Comparison of ENCODE assay signal across 27 cellular contexts in genomic region chr5:8366296-8366695, GRCh38.
A peak's percentile ranks its signal among the peaks of the same experiment; 100 is the strongest.
DNase-seq lines count a peak whose midpoint lies in the region; TF ChIP-seq lines count a peak whose summit lies in the region.
"Had no signal": no experiment of that assay in that cellular context is flagged by ENCODE, and none has a peak within 500 bp of the region (broad histone marks: within the 10 kb centered on the region; RNA-seq: fewer than 3 reads in every experiment).

No MANE protein-coding gene starts in this region.

- H3K9ac ChIP-seq in neural progenitor cell: no peak overlapping the region
- H3K9ac ChIP-seq: GM23248, KMS-11, SK-N-SH had no signal

- H3K4me1 Mint-ChIP-seq in neural progenitor cell (no peaks in the 10 kb centered on the region), mesothelial cell of epicardium (no peaks in the 10 kb centered on the region)
- H3K4me1 Mint-ChIP-seq: CD4-positive, alpha-beta memory T cell; IgD-negative memory B cell had no signal

- TF ChIP-seq CTCF in VCaP (conservative IDR thresholded peaks at IDR 0.05): no peak
- no peak for TF ChIP-seq CTCF in neural progenitor cell (IDR thresholded peaks at IDR 0.05)
- no peak for TF ChIP-seq CTCF in Peyer's patch (IDR thresholded peaks at IDR 0.05)
- TF ChIP-seq CTCF in mesothelial cell of epicardium (IDR thresholded peaks at IDR 0.05; ENCODE audit: unreplicated experiment): no peak

- no peaks in the 10 kb centered on the region for H3K9me3 Mint-ChIP-seq in neural progenitor cell
- H3K9me3 Mint-ChIP-seq in mesothelial cell of epicardium: no peaks in the 10 kb centered on the region
- H3K9me3 Mint-ChIP-seq: IgD-negative memory B cell had no signal

- H3K27ac Mint-ChIP-seq in neural progenitor cell (no peak overlapping the region), mesothelial cell of epicardium (no peak overlapping the region)
- H3K27ac Mint-ChIP-seq: CD4-positive, alpha-beta memory T cell; IgD-negative memory B cell had no signal

- H3K4me3 ChIP-seq in neural progenitor cell: no peak overlapping the region
- no peak overlapping the region for H3K4me3 ChIP-seq in Peyer's patch
- H3K4me3 ChIP-seq: A549, GM23248, PC-9 had no signal

- no peaks in the 10 kb centered on the region for H4K20me1 ChIP-seq in neural progenitor cell (ENCODE audit: low read depth)

- peaks cover 3% of the 10 kb centered on the region for H3K4me1 ChIP-seq in neural progenitor cell
- no peaks in the 10 kb centered on the region for H3K4me1 ChIP-seq in Peyer's patch
- H3K4me1 ChIP-seq: A549 had no signal

- TF ChIP-seq POLR2A in Peyer's patch (IDR thresholded peaks at IDR 0.05): no peak

- H3K79me2 ChIP-seq in neural progenitor cell (ENCODE audit: low read depth): no peaks in the 10 kb centered on the region

- no peaks in the 10 kb centered on the region for H3K27me3 Mint-ChIP-seq in neural progenitor cell (ENCODE audit: insufficient read depth, low read depth)
- H3K27me3 Mint-ChIP-seq in mesothelial cell of epicardium (ENCODE audit: low read depth): no peaks in the 10 kb centered on the region
- H3K27me3 Mint-ChIP-seq: CD4-positive, alpha-beta memory T cell; IgD-negative memory B cell had no signal

- H3K27ac ChIP-seq in VCaP: peak overlapping the region; percentile 4; the same call in 1 of the 2 replicates
- H3K27ac ChIP-seq in neural progenitor cell: no peak overlapping the region
- H3K27ac ChIP-seq in temporal lobe (ENCODE audit: low read depth, low read length): peak overlapping the region; percentile 77
- no peak overlapping the region for H3K27ac ChIP-seq in Peyer's patch
- H3K27ac ChIP-seq: A549, GM23248, HL-60, KMS-11, PC-9, RWPE1 had no signal

- H3K27me3 ChIP-seq in neural progenitor cell (no peaks in the 10 kb centered on the region), Peyer's patch (no peaks in the 10 kb centered on the region)

- H3K4me2 ChIP-seq in neural progenitor cell: no peak overlapping the region
- H3K4me2 ChIP-seq: A549, KMS-11, PC-9, SK-N-SH had no signal

- H3K4me3 Mint-ChIP-seq in neural progenitor cell: no peak overlapping the region
- H3K4me3 Mint-ChIP-seq in mesothelial cell of epicardium: no peak overlapping the region
- H3K4me3 Mint-ChIP-seq: CD4-positive, alpha-beta memory T cell; IgD-negative memory B cell had no signal

- H2AFZ ChIP-seq in neural progenitor cell (replicated peaks): no peak overlapping the region
- H2AFZ ChIP-seq: GM23248, PC-9 had no signal

- DNase-seq in foreskin melanocyte: peak; percentile 22
- peak; percentile 41 for DNase-seq in neural progenitor cell (ENCODE audit: low spot score)
- no peak for DNase-seq in stimulated activated CD4-positive, alpha-beta T cell treated with anti-CD3 and anti-CD28 coated beads, Interleukin-1b, Interleukin-23, amount 100 ng/mL, for 48 hours
- no peak for DNase-seq in Peyer's patch
- no peak for DNase-seq in mesothelial cell of epicardium (ENCODE audit: low spot score in 2 of 2, unreplicated experiment in 2 of 2)
- DNase-seq: AML-193; CD4-positive, alpha-beta memory T cell; COR-L47; GM23248; H7; NCI-H1092; NCI-H1417 treated with DMSO at 0.1 percent for 48 hours; NCI-H1694 treated with DMSO at 0.1 percent for 48 hours; NCI-H2081; NCI-H345; NCI-H510A treated with DMSO at 0.1 percent for 48 hours; NCI-H774; SHP77 treated with DMSO at 0.1 percent for 48 hours; SK-N-SH had no signal

- H3K9me3 ChIP-seq in neural progenitor cell (ENCODE audit: low read depth): no peaks in the 10 kb centered on the region
- H3K9me3 ChIP-seq in Peyer's patch: no peaks in the 10 kb centered on the region
- H3K9me3 ChIP-seq: A549, SK-N-SH had no signal

- no peaks in the 10 kb centered on the region for H3K36me3 Mint-ChIP-seq in neural progenitor cell
- H3K36me3 Mint-ChIP-seq in mesothelial cell of epicardium: no peaks in the 10 kb centered on the region
- H3K36me3 Mint-ChIP-seq: CD4-positive, alpha-beta memory T cell; IgD-negative memory B cell had no signal

- no peaks in the 10 kb centered on the region for H3F3A ChIP-seq in neural progenitor cell (ENCODE audit: low read depth)

- H3K36me3 ChIP-seq in neural progenitor cell: no peaks in the 10 kb centered on the region
- no peaks in the 10 kb centered on the region for H3K36me3 ChIP-seq in Peyer's patch

Comparison
In these comparisons a context has a peak if more than half of its experiments do, and no peak if none do; other contexts are left out.
1. H3K27ac ChIP-seq: peak in VCaP (single experiment) and temporal lobe (single experiment); none in neural progenitor cell (single experiment) and Peyer's patch (0 of 4).
2. DNase-seq: peak in foreskin melanocyte (single experiment) and neural progenitor cell (single experiment); none in stimulated activated CD4-positive, alpha-beta T cell treated with anti-CD3 and anti-CD28 coated beads, Interleukin-1b, Interleukin-23, amount 100 ng/mL, for 48 hours (single experiment), Peyer's patch (0 of 3) and mesothelial cell of epicardium (0 of 2).